ENCODE assay signal across 11 cellular contexts in genomic region chr9:90189306-90189705, GRCh38.
DNase-seq lines count a peak whose midpoint lies in the region; ATAC-seq and TF ChIP-seq lines count a peak whose summit lies in the region.
"Had no signal": no experiment of that assay in that cellular context is flagged by ENCODE, and none has a peak within 500 bp of the region (broad histone marks: within the 10 kb centered on the region; RNA-seq: fewer than 3 reads in every experiment).

No MANE protein-coding gene starts in this region.

- no peaks in the 10 kb centered on the region for H3K9me3 ChIP-seq in prostate gland

- TF ChIP-seq POLR2A in prostate gland (IDR thresholded peaks at IDR 0.05): no peak

- H3K4me1 ChIP-seq in prostate gland (replicated peaks): no peaks in the 10 kb centered on the region

- no peak overlapping the region for H3K4me3 ChIP-seq in prostate gland

- no peak for TF ChIP-seq CTCF in prostate gland (IDR thresholded peaks at IDR 0.05)

- intact Hi-C loops in prostate gland (cut with DNase I): no loop called here

- peak; percentile 73 for ATAC-seq in GM18517 (IDR thresholded peaks at IDR 0.05; ENCODE audit: unreplicated experiment)
- peak; percentile 85 for ATAC-seq in GM21737 (IDR thresholded peaks at IDR 0.05; ENCODE audit: unreplicated experiment)
- ATAC-seq in HG03571 (IDR thresholded peaks at IDR 0.05; ENCODE audit: unreplicated experiment): peak; percentile 71
- ATAC-seq: activated naive CD8-positive, alpha-beta T cell treated with anti-CD3 and anti-CD28 coated beads, Interleukin-2, amount 50 U/mL, for 24 hours had no signal

- 77% methylated on average over 6 of the region's 6 CpGs for WGBS in prostate gland

- no peaks in the 10 kb centered on the region for H3K27me3 ChIP-seq in prostate gland (replicated peaks; ENCODE audit: insufficient read depth)

- H3K27ac ChIP-seq in prostate gland: no peak overlapping the region
- H3K27ac ChIP-seq: epithelial cell of prostate had no signal

- no peaks in the 10 kb centered on the region for H3K36me3 ChIP-seq in prostate gland

- DNase-seq in globus pallidus (ENCODE audit: low spot score): peak; percentile 37
- no peak for DNase-seq in inferior parietal cortex (ENCODE audit: extremely low spot score)
- no peak for DNase-seq in prostate gland (ENCODE audit: low spot score)
- no peak for DNase-seq in putamen (ENCODE audit: low spot score)
- no peak for DNase-seq in HK-2 (ENCODE audit: unreplicated experiment)
- DNase-seq: activated naive CD8-positive, alpha-beta T cell treated with anti-CD3 and anti-CD28 coated beads, Interleukin-2, amount 50 U/mL, for 24 hours; DMS53 had no signal
